In genomic region chr3:123802007-123802630, GRCh38 we compare ENCODE assay signal across 18 cellular contexts.
DNase-seq lines count a peak whose midpoint lies in the region; ATAC-seq, FAIRE-seq and TF ChIP-seq lines count a peak whose summit lies in the region.
"Had no signal": no experiment of that assay in that cellular context is flagged by ENCODE, and none has a peak within 500 bp of the region (broad histone marks: within the 10 kb centered on the region; RNA-seq: fewer than 3 reads in every experiment).

No MANE protein-coding gene starts in this region.

- no peak overlapping the region for H3K56ac ChIP-seq in IMR-90 (ENCODE audit: extremely low read depth, insufficient read depth, low read length)

- H3K4ac ChIP-seq in IMR-90 (ENCODE audit: low read depth, low read length) = peak overlapping the region; percentile 5
- peak overlapping the region; percentile 54 for H3K4ac ChIP-seq in neuronal stem cell (ENCODE audit: low read length)

- DNase-seq in IMR-90 = no peak
- DNase-seq in K562 (ENCODE audit: extremely low read depth in 1 of 4, low spot score in 3 of 4) = no peak
- DNase-seq in left lung = no peak
- DNase-seq in neuronal stem cell (ENCODE audit: low spot score) = no peak
- no peak for DNase-seq in ureter (ENCODE audit: low spot score)
- DNase-seq in mesenteric fat pad (ENCODE audit: low spot score) = no peak
- DNase-seq: BE2C; CD8-positive, alpha-beta T cell; COR-L47; DMS79 treated with DMSO at 0.1 percent for 48 hours; EL; GOT3; H9 had no signal

- no peak overlapping the region for H3K4me3 ChIP-seq in IMR-90 (ENCODE audit: insufficient read depth, low read depth, low read length)
- H3K4me3 ChIP-seq in K562 = no peak overlapping the region
- no peak overlapping the region for H3K4me3 ChIP-seq in left lung
- H3K4me3 ChIP-seq in neuronal stem cell (ENCODE audit: low read length in 2 of 2) = no peak overlapping the region
- H3K4me3 ChIP-seq: A549 had no signal

- peak overlapping the region; percentile 56 for H2AK9ac ChIP-seq in IMR-90 (replicated peaks; ENCODE audit: low read depth, low read length, poor library complexity)

- H4K20me1 ChIP-seq in IMR-90 (ENCODE audit: insufficient read depth, low read length) (no peaks in the 10 kb centered on the region), K562 (replicated peaks; ENCODE audit: control insufficient read depth, insufficient read depth, low read length) (no peaks in the 10 kb centered on the region)

- no peak for TF ChIP-seq CTCF in IMR-90 (conservative IDR thresholded peaks at IDR 0.05; ENCODE audit: low read depth, low read length)
- TF ChIP-seq CTCF in K562 (IDR thresholded peaks at IDR 0.05 in 2 of 3, conservative IDR thresholded peaks at IDR 0.05 in 1 of 3; ENCODE audit: insufficient read depth in 2 of 3, low read depth in 1 of 3, low read length in 3 of 3) = no peak
- TF ChIP-seq CTCF in left lung (IDR thresholded peaks at IDR 0.05) = no peak

- H3K79me1 ChIP-seq in IMR-90 (ENCODE audit: low read depth in 1 of 2, low read length in 2 of 2) (peaks cover 48 to 89% of the 10 kb centered on the region in 2 experiments), neuronal stem cell (ENCODE audit: low read depth, low read length) (no peaks in the 10 kb centered on the region)

- ATAC-seq in IMR-90 (ENCODE audit: low read depth) = no peak
- no peak for ATAC-seq in K562
- peak; percentile 10 for ATAC-seq in left lung
- ATAC-seq in GM21367 (IDR thresholded peaks at IDR 0.05; ENCODE audit: unreplicated experiment) = no peak
- ATAC-seq: A549; CD8-positive, alpha-beta T cell had no signal

- H3K27me3 ChIP-seq in IMR-90 (ENCODE audit: control insufficient read depth, insufficient read depth, low read length) (no peaks in the 10 kb centered on the region), K562 (ENCODE audit: control insufficient read depth in 2 of 2, insufficient read depth in 2 of 2, low read length in 2 of 2) (peaks cover 2 to 9% of the 10 kb centered on the region in 2 experiments; a peak in 1 of 5 replicates), left lung (no peaks in the 10 kb centered on the region), neuronal stem cell (ENCODE audit: control insufficient read depth in 3 of 3, insufficient read depth in 3 of 3, low read depth in 1 of 3, low read length in 3 of 3) (no peaks in the 10 kb centered on the region)
- H3K27me3 ChIP-seq: BE2C had no signal

- intact Hi-C loops in IMR-90 (cut with micrococcal nuclease) = no loop called here
- intact Hi-C loops in K562 (cut with micrococcal nuclease) = no loop called here
- intact Hi-C loops in left lung (cut with DNase I) = no loop called here

- H3K27ac ChIP-seq in IMR-90 (ENCODE audit: insufficient read depth, low read length) (peak overlapping the region; percentile 62; the same call in 1 of the 2 replicates), K562 (ENCODE audit: extremely low read depth, low read depth, low read length) (no peak overlapping the region), left lung (peak overlapping the region in 1 of 2 donors; percentile 13), neuronal stem cell (replicated peaks; ENCODE audit: low read length) (no peak overlapping the region)
- H3K27ac ChIP-seq: A549 had no signal

- H3K4me2 ChIP-seq in IMR-90 (ENCODE audit: low read depth, low read length) (no peak overlapping the region), K562 (ENCODE audit: insufficient read depth, low read length) (no peak overlapping the region), neuronal stem cell (ENCODE audit: insufficient read depth, low read length, poor library complexity, severe bottlenecking) (no peak overlapping the region)
- H3K4me2 ChIP-seq: A549 had no signal

- peak overlapping the region; percentile 53 for H2BK120ac ChIP-seq in IMR-90 (ENCODE audit: low read depth, low read length)
- H2BK120ac ChIP-seq in neuronal stem cell (ENCODE audit: low read depth, low read length) = no peak overlapping the region

- 0% methylated on average over 1 of the region's 3 CpGs; no CpG with 5 or more reads in 1 of the 2 experiments for WGBS in IMR-90 (ENCODE audit: extremely low coverage in 2 of 2, insufficient read length in 1 of 2), 2 experiments
- 0% methylated on average over 3 of the region's 3 CpGs for WGBS in K562 (ENCODE audit: insufficient coverage, low coverage, missing lambda C conversion rate)
- WGBS in neuronal stem cell (ENCODE audit: extremely low coverage in 2 of 2, insufficient read length in 2 of 2, insufficient replicate concordance in 1 of 2), 2 donors = no CpG with 5 or more reads among the region's 3 CpGs

- H3K14ac ChIP-seq in IMR-90 (replicated peaks; ENCODE audit: low read depth, low read length) (peak overlapping the region; percentile 64), neuronal stem cell (ENCODE audit: low read length) (no peak overlapping the region)

- dilution Hi-C loops in IMR-90 (cut with HindIII; ENCODE audit: low sequenced_read_pairs, unreplicated experiment) = no loop called here

- H2BK15ac ChIP-seq in IMR-90 (ENCODE audit: low read depth, low read length) = peak overlapping the region; percentile 29; the same call in 2 of the 3 replicates
- H2BK15ac ChIP-seq in neuronal stem cell (ENCODE audit: low read length) = no peak overlapping the region

- H3K4me1 ChIP-seq in IMR-90 (ENCODE audit: control insufficient read depth, insufficient read depth, low read length) (peaks cover 17% of the 10 kb centered on the region), K562 (replicated peaks in 1 of 2; ENCODE audit: control insufficient read depth in 2 of 2, insufficient read depth in 2 of 2, low read length in 2 of 2) (no peaks in the 10 kb centered on the region), left lung (no peaks in the 10 kb centered on the region), neuronal stem cell (ENCODE audit: control insufficient read depth in 2 of 2, insufficient read depth in 1 of 2, low read depth in 1 of 2, low read length in 2 of 2) (peaks cover 17 to 21% of the 10 kb centered on the region in 2 donors)

- H3K36me3 ChIP-seq in IMR-90 (ENCODE audit: control insufficient read depth, insufficient read depth, low read length) (peaks cover 57% of the 10 kb centered on the region), K562 (ENCODE audit: control insufficient read depth, insufficient read depth, low read length) (no peaks in the 10 kb centered on the region), left lung (no peaks in the 10 kb centered on the region), neuronal stem cell (replicated peaks in 1 of 2; ENCODE audit: control insufficient read depth in 2 of 2, insufficient read depth in 2 of 2, low read length in 2 of 2) (peaks cover 0 to 2% of the 10 kb centered on the region in 2 donors)
- H3K36me3 ChIP-seq: BE2C had no signal

- H3K9me3 ChIP-seq in IMR-90 (ENCODE audit: control insufficient read depth, insufficient read depth, low read length) (no peaks in the 10 kb centered on the region), K562 (replicated peaks; ENCODE audit: control insufficient read depth, insufficient read depth, low read depth, low read length) (no peaks in the 10 kb centered on the region), left lung (no peaks in the 10 kb centered on the region), neuronal stem cell (replicated peaks in 1 of 2; ENCODE audit: control insufficient read depth in 2 of 2, insufficient read depth in 1 of 2, low read depth in 1 of 2, low read length in 2 of 2) (no peaks in the 10 kb centered on the region)
- H3K9me3 ChIP-seq: A549, BE2C had no signal

- H3K23ac ChIP-seq in IMR-90 (ENCODE audit: low read depth, low read length) = 0 out of 2 replicates have a peak overlapping the region, but pooled peaks have one; percentile 29
- H3K23ac ChIP-seq in neuronal stem cell (ENCODE audit: low read depth, low read length, poor library complexity) = no peak overlapping the region

- H2AK5ac ChIP-seq in IMR-90 (ENCODE audit: low read depth, low read length) = peak overlapping the region; percentile 75; the same call in 1 of the 2 replicates
- H2AK5ac ChIP-seq in neuronal stem cell (ENCODE audit: low read depth, low read length) = no peak overlapping the region

- H3K9me1 ChIP-seq in IMR-90 (ENCODE audit: insufficient read depth, low read length) (peaks cover 20% of the 10 kb centered on the region), K562 (ENCODE audit: control insufficient read depth, insufficient read depth, low read length) (no peaks in the 10 kb centered on the region)

- CTCF ChIA-PET in IMR-90 (lab: Yijun Ruan, JAX) = no interaction called here
- CTCF ChIA-PET in K562 (lab: Yijun Ruan, JAX; ENCODE audit: low intra/inter-chr PET ratio) = no interaction called here

- POLR2A ChIA-PET in IMR-90 (lab: Charles Lee; ENCODE audit: unreplicated experiment) = no interaction called here
- POLR2A ChIA-PET in K562 (lab: Yijun Ruan, JAX) = no interaction called here

- H4K91ac ChIP-seq in IMR-90 (ENCODE audit: insufficient read depth, low read depth, low read length) (peak overlapping the region; percentile 46), neuronal stem cell (ENCODE audit: low read depth, low read length, poor library complexity) (no peak overlapping the region)

- TF ChIP-seq EP300 in K562 (IDR thresholded peaks at IDR 0.05; ENCODE audit: low read length) = no peak

- H2AFZ ChIP-seq in IMR-90 (replicated peaks; ENCODE audit: low read length, poor library complexity) (peak overlapping the region; percentile 25), K562 (ENCODE audit: low read depth, low read length) (no peak overlapping the region), neuronal stem cell (ENCODE audit: low read length) (no peak overlapping the region)

- peak overlapping the region; percentile 22; the same call in 1 of the 2 replicates for H2BK20ac ChIP-seq in IMR-90 (ENCODE audit: low read depth, low read length)

- peak overlapping the region; percentile 4 for H2BK5ac ChIP-seq in IMR-90 (ENCODE audit: low read depth, low read length, poor library complexity, severe bottlenecking)
- H2BK5ac ChIP-seq in neuronal stem cell (ENCODE audit: low read length) = no peak overlapping the region

- H4K5ac ChIP-seq in IMR-90 (ENCODE audit: low read depth, low read length) = peak overlapping the region; percentile 3; the same call in 1 of the 2 replicates

- FAIRE-seq in K562 (lab: Jason Lieb, UNC) = no peak
- FAIRE-seq: A549, D721Med, G401.6, GM12891 had no signal

- peak overlapping the region; percentile 55 to 61; a peak in 3 of 4 replicates for H4K8ac ChIP-seq in IMR-90 (ENCODE audit: low read depth in 2 of 2, low read length in 2 of 2)
- H4K8ac ChIP-seq in neuronal stem cell (ENCODE audit: low read depth, low read length) = no peak overlapping the region

- H3K18ac ChIP-seq in IMR-90 (ENCODE audit: low read depth, low read length) (peak overlapping the region; percentile 62), neuronal stem cell (ENCODE audit: low read length) (peak overlapping the region; percentile 88)

- TF ChIP-seq RAD21 in IMR-90 (IDR thresholded peaks at IDR 0.05; ENCODE audit: low read length) = no peak
- no peak for TF ChIP-seq RAD21 in K562 (CRISPR knock-in tag; conservative IDR thresholded peaks at IDR 0.05 in 1 of 2, IDR thresholded peaks at IDR 0.05 in 1 of 2)

- H3K79me2 ChIP-seq in K562 (ENCODE audit: control insufficient read depth, insufficient read depth, low read length) = no peaks in the 10 kb centered on the region

- in situ Hi-C loops in IMR-90 (cut with MboI; ENCODE audit: low sequenced_read_pairs) = no loop called here
- in situ Hi-C loops in K562 (cut with MboI) = no loop called here

- TF ChIP-seq POLR2A in IMR-90 (IDR thresholded peaks at IDR 0.05; ENCODE audit: low read depth, low read length) (no peak), K562 (conservative IDR thresholded peaks at IDR 0.05) (no peak)

- BruUV-seq in IMR-90 (replicated peaks; lab: Mats Ljungman, UMichigan) (no TSS peak), K562 (replicated peaks; lab: Mats Ljungman, UMichigan) (no TSS peak)

- no peak overlapping the region for H3K9ac ChIP-seq in IMR-90 (ENCODE audit: low read depth, low read length)
- H3K9ac ChIP-seq in K562 (ENCODE audit: insufficient read depth in 1 of 2, low read depth in 2 of 2, low read length in 2 of 2) = no peak overlapping the region
- H3K9ac ChIP-seq in neuronal stem cell (ENCODE audit: low read depth, low read length, poor library complexity) = no peak overlapping the region

- no peak overlapping the region for H2BK12ac ChIP-seq in neuronal stem cell (ENCODE audit: low read length)
